36 cellular contexts compared by ENCODE assay signal in the genomic region with DNA sequence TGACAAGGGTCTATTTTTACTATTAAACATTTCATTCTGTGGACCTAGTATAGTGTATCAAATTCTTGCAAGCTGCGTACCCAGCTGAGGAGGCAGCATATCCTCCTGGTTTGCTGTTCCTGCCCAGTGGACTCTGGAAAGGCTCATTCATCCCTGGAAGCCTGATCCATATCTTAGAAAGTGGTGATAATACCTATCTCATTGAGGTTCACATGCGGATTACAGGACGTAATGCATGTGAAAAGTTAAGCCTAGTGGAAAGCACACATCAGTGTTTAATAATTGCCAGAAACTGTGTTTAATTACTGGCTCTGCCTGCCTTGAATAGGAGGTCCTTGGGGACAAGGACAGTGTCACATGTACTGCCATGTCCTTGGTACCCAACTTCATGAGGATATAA.
"Had no signal": no experiment of that assay in that cellular context is flagged by ENCODE, and none has a peak within 500 bp of the region (broad histone marks: within the 10 kb centered on the region; RNA-seq: fewer than 3 reads in every experiment).

No MANE protein-coding gene starts in this region.

- H3K36me3 ChIP-seq: adrenal gland, esophagus muscularis mucosa, gastrocnemius medialis had no signal

- H3K27me3 Mint-ChIP-seq: activated CD4-positive, alpha-beta memory T cell treated with anti-CD3 and anti-CD28 coated beads for 36 hours; activated CD4-positive, alpha-beta T cell treated with anti-CD3 and anti-CD28 coated beads for 36 hours; activated CD4-positive, alpha-beta T cell treated with anti-CD3 and anti-CD28 coated beads, Interleukin-2, amount 10 ng/mL, durations not matched to agents 24 days and 14 days; activated CD8-positive, alpha-beta memory T cell treated with anti-CD3 and anti-CD28 coated beads, Interleukin-2, amount 10 ng/mL, durations not matched to agents 7 days and 5 days; activated naive CD8-positive, alpha-beta T cell treated with anti-CD3 and anti-CD28 coated beads for 36 hours; activated naive CD8-positive, alpha-beta T cell treated with anti-CD3 and anti-CD28 coated beads, Interleukin-2, amount 50 U/mL, for 24 hours; effector memory CD8-positive, alpha-beta T cell; T-helper 17 cell had no signal

- ATAC-seq: activated CD4-positive, alpha-beta T cell treated with anti-CD3 and anti-CD28 coated beads for 36 hours; activated CD8-positive, alpha-beta memory T cell treated with anti-CD3 and anti-CD28 coated beads, Interleukin-2, amount 10 ng/mL, durations not matched to agents 7 days and 5 days; activated CD8-positive, alpha-beta T cell treated with anti-CD3 and anti-CD28 coated beads, Interleukin-2, amount 10 ng/mL, durations not matched to agents 7 days and 5 days; activated naive CD8-positive, alpha-beta T cell treated with anti-CD3 and anti-CD28 coated beads, Interleukin-2, amount 50 U/mL, for 24 hours; body of pancreas; effector memory CD8-positive, alpha-beta T cell; foreskin keratinocyte; gastrocnemius medialis; T-helper 17 cell had no signal

- H3K9me3 Mint-ChIP-seq: activated CD4-positive, alpha-beta memory T cell treated with anti-CD3 and anti-CD28 coated beads for 36 hours; activated CD4-positive, alpha-beta T cell treated with anti-CD3 and anti-CD28 coated beads, Interleukin-2, amount 10 ng/mL, durations not matched to agents 24 days and 14 days; activated naive CD4-positive, alpha-beta T cell treated with anti-CD3 and anti-CD28 coated beads, Interleukin-2, amount 50 U/mL, for 24 hours; activated naive CD8-positive, alpha-beta T cell treated with anti-CD3 and anti-CD28 coated beads for 36 hours; activated T-helper 1 cell treated with anti-CD3 and anti-CD28 coated beads, Interleukin-12 subunit alpha, Interleukin-12 subunit beta, Interleukin-2, Interleukin-4 antibody, amounts not matched to agents 30 ng/mL and 10 ng/mL and 1 ng/mL, durations not matched to agents 14 hours and 24 hours and 36 hours; effector memory CD8-positive, alpha-beta T cell had no signal

- H3K4me3 Mint-ChIP-seq: activated CD4-positive, alpha-beta memory T cell treated with anti-CD3 and anti-CD28 coated beads for 36 hours; activated CD4-positive, alpha-beta T cell treated with anti-CD3 and anti-CD28 coated beads for 36 hours; activated CD4-positive, alpha-beta T cell treated with anti-CD3 and anti-CD28 coated beads, Interleukin-2, amount 10 ng/mL, durations not matched to agents 24 days and 14 days; activated CD8-positive, alpha-beta memory T cell treated with anti-CD3 and anti-CD28 coated beads, Interleukin-2, amount 10 ng/mL, durations not matched to agents 7 days and 5 days; activated CD8-positive, alpha-beta T cell treated with anti-CD3 and anti-CD28 coated beads, Interleukin-2, amount 10 ng/mL, durations not matched to agents 7 days and 5 days; activated naive CD4-positive, alpha-beta T cell treated with anti-CD3 and anti-CD28 coated beads for 36 hours; activated naive CD4-positive, alpha-beta T cell treated with anti-CD3 and anti-CD28 coated beads, Interleukin-2, amount 50 U/mL, for 24 hours; activated naive CD8-positive, alpha-beta T cell treated with anti-CD3 and anti-CD28 coated beads for 36 hours; activated naive CD8-positive, alpha-beta T cell treated with anti-CD3 and anti-CD28 coated beads, Interleukin-2, amount 50 U/mL, for 24 hours; activated T-helper 1 cell treated with anti-CD3 and anti-CD28 coated beads, Interleukin-12 subunit alpha, Interleukin-12 subunit beta, Interleukin-2, Interleukin-4 antibody, amounts not matched to agents 30 ng/mL and 10 ng/mL and 1 ng/mL, durations not matched to agents 14 hours and 24 hours and 36 hours; effector memory CD8-positive, alpha-beta T cell; T-helper 17 cell; T-helper 2 cell treated with Interferon-gamma antibody and Interleukin-4, amounts not matched to agents 5 μg/mL and 100 μg/mL, for 36 hours had no signal

- H3K4me1 ChIP-seq: adrenal gland, body of pancreas, esophagus muscularis mucosa, foreskin keratinocyte, gastrocnemius medialis had no signal

- FAIRE-seq: colon had no signal

- H3K4me3 ChIP-seq: adrenal gland, body of pancreas, esophagus muscularis mucosa, gastrocnemius medialis had no signal

- H3K27me3 ChIP-seq: adrenal gland, body of pancreas, esophagus muscularis mucosa, foreskin keratinocyte, gastrocnemius medialis had no signal

- DNase-seq: activated CD4-positive, alpha-beta memory T cell treated with anti-CD3 and anti-CD28 coated beads for 36 hours; activated CD4-positive, alpha-beta T cell treated with anti-CD3 and anti-CD28 coated beads for 36 hours; activated CD4-positive, alpha-beta T cell treated with anti-CD3 and anti-CD28 coated beads, Interleukin-2, amount 10 ng/mL, durations not matched to agents 24 days and 14 days; activated CD4-positive, CD25-positive, alpha-beta regulatory T cell; activated CD4-positive, CD25-positive, alpha-beta regulatory T cell treated with anti-CD3 and anti-CD28 coated beads, Interleukin-2, amount 50 U/mL, for 72 hours; activated CD8-positive, alpha-beta memory T cell treated with anti-CD3 and anti-CD28 coated beads, Interleukin-2, amount 10 ng/mL, durations not matched to agents 7 days and 5 days; activated CD8-positive, alpha-beta memory T cell treated with anti-CD3 and anti-CD28 coated beads, Interleukin-2, amount 50 U/mL, for 4 hours; activated CD8-positive, alpha-beta T cell treated with anti-CD3 and anti-CD28 coated beads, Interleukin-2, amount 10 ng/mL, durations not matched to agents 7 days and 5 days; activated effector memory CD4-positive, alpha-beta T cell treated with anti-CD3 and anti-CD28 coated beads, Interleukin-2, amount 50 U/mL, for 16 hours; activated naive CD4-positive, alpha-beta T cell treated with anti-CD3 and anti-CD28 coated beads for 36 hours; activated naive CD8-positive, alpha-beta T cell treated with anti-CD3 and anti-CD28 coated beads for 36 hours; activated naive CD8-positive, alpha-beta T cell treated with anti-CD3 and anti-CD28 coated beads, Interleukin-2, amount 50 U/mL, for 24 hours; activated T-cell treated with anti-CD3 and anti-CD28 coated beads, Interleukin-2, amount 50 U/mL, for 1 hour; activated T-cell treated with anti-CD3 and anti-CD28 coated beads, Interleukin-2, amount 50 U/mL, for 48 hours; adrenal gland; amygdala; aorta; body of pancreas; caudate nucleus; cortex of kidney; dermis blood vessel endothelial cell; effector CD4-positive, alpha-beta T cell; effector memory CD8-positive, alpha-beta T cell; erythroblast; foreskin keratinocyte; gastrocnemius medialis; glutamatergic neuron; T-helper 1 cell; T-helper 17 cell; T1000 had no signal

- H3K27ac ChIP-seq: adrenal gland, body of pancreas, esophagus muscularis mucosa, foreskin keratinocyte, gastrocnemius medialis had no signal

- H3K27ac Mint-ChIP-seq: activated CD4-positive, alpha-beta memory T cell treated with anti-CD3 and anti-CD28 coated beads for 36 hours; activated CD4-positive, alpha-beta T cell treated with anti-CD3 and anti-CD28 coated beads for 36 hours; activated CD4-positive, alpha-beta T cell treated with anti-CD3 and anti-CD28 coated beads, Interleukin-2, amount 10 ng/mL, durations not matched to agents 24 days and 14 days; activated CD8-positive, alpha-beta memory T cell treated with anti-CD3 and anti-CD28 coated beads, Interleukin-2, amount 10 ng/mL, durations not matched to agents 7 days and 5 days; activated CD8-positive, alpha-beta T cell treated with anti-CD3 and anti-CD28 coated beads, Interleukin-2, amount 10 ng/mL, durations not matched to agents 7 days and 5 days; activated naive CD4-positive, alpha-beta T cell treated with anti-CD3 and anti-CD28 coated beads for 36 hours; activated naive CD4-positive, alpha-beta T cell treated with anti-CD3 and anti-CD28 coated beads, Interleukin-2, amount 50 U/mL, for 24 hours; activated naive CD8-positive, alpha-beta T cell treated with anti-CD3 and anti-CD28 coated beads for 36 hours; activated naive CD8-positive, alpha-beta T cell treated with anti-CD3 and anti-CD28 coated beads, Interleukin-2, amount 50 U/mL, for 24 hours; activated T-helper 1 cell treated with anti-CD3 and anti-CD28 coated beads, Interleukin-12 subunit alpha, Interleukin-12 subunit beta, Interleukin-2, Interleukin-4 antibody, amounts not matched to agents 30 ng/mL and 10 ng/mL and 1 ng/mL, durations not matched to agents 14 hours and 24 hours and 36 hours; activated T-helper 2 cell treated with anti-CD3 and anti-CD28 coated beads, Interferon-gamma antibody, Interleukin-2, Interleukin-4, amounts not matched to agents 10 μg/mL and 5 μg/mL and 100 μg/mL, durations not matched to agents 14 hours and 24 hours and 36 hours; effector memory CD8-positive, alpha-beta T cell; T-helper 17 cell; T-helper 2 cell treated with Interferon-gamma antibody and Interleukin-4, amounts not matched to agents 5 μg/mL and 100 μg/mL, for 36 hours had no signal

- H3K9me3 ChIP-seq: adrenal gland, body of pancreas, esophagus muscularis mucosa, gastrocnemius medialis had no signal

- H3K36me3 Mint-ChIP-seq: activated CD4-positive, alpha-beta memory T cell treated with anti-CD3 and anti-CD28 coated beads for 36 hours; activated CD8-positive, alpha-beta memory T cell treated with anti-CD3 and anti-CD28 coated beads, Interleukin-2, amount 10 ng/mL, durations not matched to agents 7 days and 5 days; activated naive CD4-positive, alpha-beta T cell treated with anti-CD3 and anti-CD28 coated beads, Interleukin-2, amount 50 U/mL, for 24 hours; activated naive CD8-positive, alpha-beta T cell treated with anti-CD3 and anti-CD28 coated beads for 36 hours had no signal

- H3K4me1 Mint-ChIP-seq: activated CD4-positive, alpha-beta T cell treated with anti-CD3 and anti-CD28 coated beads for 36 hours; activated CD4-positive, alpha-beta T cell treated with anti-CD3 and anti-CD28 coated beads, Interleukin-2, amount 10 ng/mL, durations not matched to agents 24 days and 14 days; activated CD8-positive, alpha-beta memory T cell treated with anti-CD3 and anti-CD28 coated beads, Interleukin-2, amount 10 ng/mL, durations not matched to agents 7 days and 5 days; activated naive CD4-positive, alpha-beta T cell treated with anti-CD3 and anti-CD28 coated beads, Interleukin-2, amount 50 U/mL, for 24 hours; activated naive CD8-positive, alpha-beta T cell treated with anti-CD3 and anti-CD28 coated beads for 36 hours; activated naive CD8-positive, alpha-beta T cell treated with anti-CD3 and anti-CD28 coated beads, Interleukin-2, amount 50 U/mL, for 24 hours; T-helper 17 cell had no signal
